ENCODE assay signal across 16 cellular contexts in the genomic region with DNA sequence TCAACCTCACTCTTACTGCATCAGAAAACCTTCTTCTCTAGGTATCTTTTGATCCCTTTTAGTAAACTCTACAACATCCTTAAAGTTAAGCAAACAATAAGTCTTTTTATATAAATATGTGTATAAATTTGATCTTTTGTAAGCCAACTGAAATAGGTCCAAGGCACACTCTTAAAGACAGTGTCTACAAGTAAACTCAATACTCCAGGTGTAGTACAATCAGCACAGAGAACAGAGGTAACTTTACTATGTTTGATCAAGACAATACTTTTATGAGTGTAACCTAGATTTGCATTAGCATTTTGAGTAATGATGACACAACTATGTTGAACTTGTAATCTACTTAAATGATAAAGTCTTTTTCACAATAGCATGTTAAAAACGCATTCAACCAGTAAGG.
DNase-seq lines count a peak whose midpoint lies in the region; ATAC-seq and TF ChIP-seq lines count a peak whose summit lies in the region.
"Had no signal": no experiment of that assay in that cellular context is flagged by ENCODE, and none has a peak within 500 bp of the region (broad histone marks: within the 10 kb centered on the region; RNA-seq: fewer than 3 reads in every experiment).

No MANE protein-coding gene starts in this region.

- no peaks in the 10 kb centered on the region for H3K36me3 Mint-ChIP-seq in nephron (ENCODE audit: low read depth)
- H3K36me3 Mint-ChIP-seq: CD4-positive, alpha-beta memory T cell had no signal

- ATAC-seq in GM18909 (IDR thresholded peaks at IDR 0.05; ENCODE audit: poor library complexity, unreplicated experiment) (peak; percentile 14), GM21786 (IDR thresholded peaks at IDR 0.05; ENCODE audit: unreplicated experiment) (no peak)
- ATAC-seq: GM23338 had no signal

- no peak for TF ChIP-seq CTCF in VCaP (conservative IDR thresholded peaks at IDR 0.05)
- no peak for TF ChIP-seq CTCF in nephron (IDR thresholded peaks at IDR 0.05; ENCODE audit: unreplicated experiment in 3 of 3)

- no peaks in the 10 kb centered on the region for H3K9me3 Mint-ChIP-seq in nephron
- H3K9me3 Mint-ChIP-seq: GM23338, H9, HFFc6 had no signal

- H3K4me3 Mint-ChIP-seq in nephron = no peak overlapping the region
- H3K4me3 Mint-ChIP-seq: CD4-positive, alpha-beta memory T cell; GM23338; H9; HFFc6 had no signal

- DNase-seq in HCEC 1CT (no peak), Kasumi-1 (lab: John Stamatoyannopoulos, UW) (no peak)
- DNase-seq: C1 segment of cervical spinal cord; Calu3; CD4-positive, alpha-beta memory T cell; COR-L47; DMS53; DMS79 treated with DMSO at 0.1 percent for 48 hours; GF-D8; H9; HFFc6 had no signal

- H3K27ac ChIP-seq in VCaP = peak overlapping the region; percentile 45; the same call in 1 of the 2 replicates

- peak overlapping the region in 2 of 3 experiments; percentile 10 to 40 for H3K27ac Mint-ChIP-seq in nephron
- H3K27ac Mint-ChIP-seq: CD4-positive, alpha-beta memory T cell; GM23338; H9; HFFc6 had no signal

- H3K4me1 Mint-ChIP-seq in nephron = peaks cover 15% of the 10 kb centered on the region
- H3K4me1 Mint-ChIP-seq: CD4-positive, alpha-beta memory T cell; GM23338; H9 had no signal

- no peaks in the 10 kb centered on the region for H3K27me3 Mint-ChIP-seq in nephron (ENCODE audit: low read depth)
- H3K27me3 Mint-ChIP-seq: CD4-positive, alpha-beta memory T cell had no signal
